In genomic region chr6:107293421-107293820, GRCh38 we compare ENCODE assay signal across 18 cellular contexts.
DNase-seq lines count a peak whose midpoint lies in the region; ATAC-seq and TF ChIP-seq lines count a peak whose summit lies in the region.
"Had no signal": no experiment of that assay in that cellular context is flagged by ENCODE, and none has a peak within 500 bp of the region (broad histone marks: within the 10 kb centered on the region; RNA-seq: fewer than 3 reads in every experiment).

No MANE protein-coding gene starts in this region.

- H2BK5ac ChIP-seq in neuronal stem cell (ENCODE audit: low read length), result no peak overlapping the region

- no peak overlapping the region for H3K4ac ChIP-seq in neuronal stem cell (ENCODE audit: low read length)

- H4K91ac ChIP-seq in neuronal stem cell (ENCODE audit: low read depth, low read length, poor library complexity), result no peak overlapping the region

- no peak overlapping the region for H3K18ac ChIP-seq in neuronal stem cell (ENCODE audit: low read length)

- no peak overlapping the region for H3K4me3 ChIP-seq in cardiac muscle cell
- H3K4me3 ChIP-seq in heart right ventricle, result peak overlapping the region in 1 of 10 donors; percentile 23
- H3K4me3 ChIP-seq in endodermal cell (ENCODE audit: low read length), result no peak overlapping the region
- H3K4me3 ChIP-seq in neuronal stem cell (ENCODE audit: low read length in 2 of 2), result no peak overlapping the region
- no peak overlapping the region for H3K4me3 ChIP-seq in left lung
- H3K4me3 ChIP-seq: GM23248 had no signal

- H2BK12ac ChIP-seq in neuronal stem cell (ENCODE audit: low read length), result no peak overlapping the region

- no peaks in the 10 kb centered on the region for H3K9me3 Mint-ChIP-seq in endodermal cell
- H3K9me3 Mint-ChIP-seq: CD4-positive, alpha-beta T cell had no signal

- WGBS in heart right ventricle, 2 donors, result 43 to 46% methylated on average over 4 of the region's 4 CpGs
- WGBS in endodermal cell (ENCODE audit: insufficient coverage in 1 of 2, insufficient read length in 1 of 2), 2 experiments, result 91% methylated on average over 4 of the region's 4 CpGs; no CpG with 5 or more reads in 1 of the 2 experiments
- no CpG with 5 or more reads among the region's 4 CpGs for WGBS in neuronal stem cell (ENCODE audit: extremely low coverage in 2 of 2, insufficient read length in 2 of 2, insufficient replicate concordance in 1 of 2), 2 donors

- H3K23ac ChIP-seq in neuronal stem cell (ENCODE audit: low read depth, low read length, poor library complexity), result no peak overlapping the region

- TF ChIP-seq CTCF in cardiac muscle cell (IDR thresholded peaks at IDR 0.05; ENCODE audit: low read depth, low read length) (no peak), heart right ventricle (IDR thresholded peaks at IDR 0.05) (no peak), endodermal cell (conservative IDR thresholded peaks at IDR 0.05) (no peak), left lung (IDR thresholded peaks at IDR 0.05) (no peak)

- H3K4me3 Mint-ChIP-seq in endodermal cell, result no peak overlapping the region
- H3K4me3 Mint-ChIP-seq: B cell; CD4-positive, alpha-beta T cell had no signal

- no peaks in the 10 kb centered on the region for H3K27me3 ChIP-seq in cardiac muscle cell
- no peaks in the 10 kb centered on the region for H3K27me3 ChIP-seq in heart right ventricle
- no peaks in the 10 kb centered on the region for H3K27me3 ChIP-seq in endodermal cell (ENCODE audit: control insufficient read depth, insufficient read depth, low read length, poor library complexity, severe bottlenecking)
- H3K27me3 ChIP-seq in neuronal stem cell (ENCODE audit: control insufficient read depth in 3 of 3, insufficient read depth in 3 of 3, low read depth in 1 of 3, low read length in 3 of 3), result no peaks in the 10 kb centered on the region
- no peaks in the 10 kb centered on the region for H3K27me3 ChIP-seq in left lung

- H3K4me1 Mint-ChIP-seq in endodermal cell, result peaks cover 6% of the 10 kb centered on the region
- H3K4me1 Mint-ChIP-seq: B cell had no signal

- H3K36me3 ChIP-seq in cardiac muscle cell (no peaks in the 10 kb centered on the region), heart right ventricle (no peaks in the 10 kb centered on the region), endodermal cell (ENCODE audit: control insufficient read depth, insufficient read depth, low read length) (no peaks in the 10 kb centered on the region), neuronal stem cell (replicated peaks in 1 of 2; ENCODE audit: control insufficient read depth in 2 of 2, insufficient read depth in 2 of 2, low read length in 2 of 2) (no peaks in the 10 kb centered on the region), left lung (no peaks in the 10 kb centered on the region)

- no peak overlapping the region for H2BK120ac ChIP-seq in neuronal stem cell (ENCODE audit: low read depth, low read length)

- H3K9ac ChIP-seq in endodermal cell (ENCODE audit: extremely low read depth, low read length, poor library complexity, severe bottlenecking) (no peak overlapping the region), neuronal stem cell (ENCODE audit: low read depth, low read length, poor library complexity) (no peak overlapping the region)
- H3K9ac ChIP-seq: GM23248 had no signal

- H3K36me3 Mint-ChIP-seq in endodermal cell (ENCODE audit: low read depth), result no peaks in the 10 kb centered on the region

- H3K9me3 ChIP-seq in cardiac muscle cell (ENCODE audit: low read depth) (no peaks in the 10 kb centered on the region), heart right ventricle (no peaks in the 10 kb centered on the region), endodermal cell (ENCODE audit: control insufficient read depth, low read length) (no peaks in the 10 kb centered on the region), neuronal stem cell (replicated peaks in 1 of 2; ENCODE audit: control insufficient read depth in 2 of 2, insufficient read depth in 1 of 2, low read depth in 1 of 2, low read length in 2 of 2) (no peaks in the 10 kb centered on the region), left lung (no peaks in the 10 kb centered on the region)
- H3K9me3 ChIP-seq: Caco-2 had no signal

- H2AFZ ChIP-seq in neuronal stem cell (ENCODE audit: low read length), result peak overlapping the region; percentile 1
- H2AFZ ChIP-seq: GM23248 had no signal

- H3K27ac ChIP-seq in cardiac muscle cell (peak overlapping the region; percentile 88), heart right ventricle (no peak overlapping the region), endodermal cell (ENCODE audit: low read depth, low read length) (peak overlapping the region; percentile 77), neuronal stem cell (replicated peaks; ENCODE audit: low read length) (no peak overlapping the region), left lung (no peak overlapping the region)
- H3K27ac ChIP-seq: GM23248 had no signal

- H3K4me2 ChIP-seq in neuronal stem cell (ENCODE audit: insufficient read depth, low read length, poor library complexity, severe bottlenecking), result no peak overlapping the region

- no peaks in the 10 kb centered on the region for H3K79me1 ChIP-seq in neuronal stem cell (ENCODE audit: low read depth, low read length)

- intact Hi-C loops in heart right ventricle (cut with DNase I) (no loop called here), left lung (cut with DNase I) (no loop called here)

- H3K14ac ChIP-seq in neuronal stem cell (ENCODE audit: low read length), result no peak overlapping the region

- H3K27me3 Mint-ChIP-seq in endodermal cell (ENCODE audit: insufficient read depth), result no peaks in the 10 kb centered on the region
- H3K27me3 Mint-ChIP-seq: B cell; CD4-positive, alpha-beta T cell had no signal

- DNase-seq in cardiac muscle cell (ENCODE audit: low read depth in 1 of 2, low spot score in 1 of 2) (no peak), heart right ventricle (no peak), endodermal cell (no peak), neuronal stem cell (ENCODE audit: low spot score) (no peak), CD1c-positive myeloid dendritic cell (ENCODE audit: extremely low spot score) (no peak), left lung (no peak)
- DNase-seq in activated CD4-positive, alpha-beta T cell treated with anti-CD3 and anti-CD28 coated beads for 1 hour, result no peak
- DNase-seq: Caco-2; CD4-positive, alpha-beta T cell; GDM1; GM23248; NCI-H187 treated with DMSO at 0.1 percent for 48 hours; NCI-H446 treated with DMSO at 0.1 percent for 48 hours; NCI-H748 treated with DMSO at 0.1 percent for 48 hours; RPMI8226; SIG-M5 had no signal

- H2AK5ac ChIP-seq in neuronal stem cell (ENCODE audit: low read depth, low read length), result no peak overlapping the region

- no peak overlapping the region for H3K27ac Mint-ChIP-seq in endodermal cell
- H3K27ac Mint-ChIP-seq: B cell; CD4-positive, alpha-beta T cell had no signal

- H2BK15ac ChIP-seq in neuronal stem cell (ENCODE audit: low read length), result no peak overlapping the region

- H4K8ac ChIP-seq in neuronal stem cell (ENCODE audit: low read depth, low read length), result no peak overlapping the region

- ATAC-seq in heart right ventricle (no peak), left lung (no peak)
- ATAC-seq: HCT116 had no signal

- peaks cover 45% of the 10 kb centered on the region for H3K4me1 ChIP-seq in cardiac muscle cell (ENCODE audit: low read depth)
- H3K4me1 ChIP-seq in heart right ventricle, result peaks cover 0 to 27% (median 13%) of the 10 kb centered on the region in 9 donors
- H3K4me1 ChIP-seq in endodermal cell (ENCODE audit: control insufficient read depth, insufficient read depth, low read length), result no peaks in the 10 kb centered on the region
- peaks cover 6 to 30% of the 10 kb centered on the region in 2 donors for H3K4me1 ChIP-seq in neuronal stem cell (ENCODE audit: control insufficient read depth in 2 of 2, insufficient read depth in 1 of 2, low read depth in 1 of 2, low read length in 2 of 2)
- H3K4me1 ChIP-seq in left lung, result no peaks in the 10 kb centered on the region
- H3K4me1 ChIP-seq: Caco-2 had no signal

Comparison
In these comparisons a context has a peak if more than half of its experiments do, and no peak if none do; other contexts are left out.
1. H3K27ac ChIP-seq: peak in cardiac muscle cell (single experiment) and endodermal cell (single experiment); none in heart right ventricle (0 of 10), neuronal stem cell (single experiment) and left lung (0 of 2).